Comparison of ENCODE assay signal across 8 cellular contexts in genomic region chr16:22189473-22190168, GRCh38. TPM values are rescaled to one million over a fixed set of nuclear protein-coding genes. Genes with fewer than 3 reads are reported as not detected.
DNase-seq lines count a peak whose midpoint lies in the region; ATAC-seq and TF ChIP-seq lines count a peak whose summit lies in the region.

No MANE protein-coding gene starts in this region.

- H3K36me3 Mint-ChIP-seq in CD4-positive, CD25-positive, alpha-beta regulatory T cell = no peaks in the 10 kb centered on the region
- no peaks in the 10 kb centered on the region for H3K36me3 Mint-ChIP-seq in glutamatergic neuron (ENCODE audit: unreplicated experiment)

- H3K27me3 ChIP-seq in CD4-positive, CD25-positive, alpha-beta regulatory T cell (ENCODE audit: control insufficient read depth, insufficient read depth, low read length) = no peaks in the 10 kb centered on the region

- H3K4me1 ChIP-seq in CD4-positive, CD25-positive, alpha-beta regulatory T cell (ENCODE audit: control insufficient read depth, insufficient read depth, low read length, poor library complexity, severe bottlenecking) = peaks cover 42% of the 10 kb centered on the region

- DNase-seq in CD4-positive, CD25-positive, alpha-beta regulatory T cell = peak; percentile 90 to 95 (median 95)
- DNase-seq in NCI-H82 (lab: John Stamatoyannopoulos, UW) (peak; percentile 98), glutamatergic neuron (peak; percentile 68), retinal pigment epithelial cell (ENCODE audit: low read depth) (no peak), AG08395 (ENCODE audit: low spot score) (no peak)
- DNase-seq in activated effector memory CD4-positive, alpha-beta T cell treated with anti-CD3 and anti-CD28 coated beads, Interleukin-2, amount 50 U/mL, for 16 hours = peak; percentile 97

- H3K4me1 Mint-ChIP-seq in CD4-positive, CD25-positive, alpha-beta regulatory T cell = peaks cover 14 to 66% (median 32%) of the 10 kb centered on the region in 4 donors
- H3K4me1 Mint-ChIP-seq in glutamatergic neuron (ENCODE audit: low read depth, unreplicated experiment) = peaks cover 12% of the 10 kb centered on the region

- peaks cover 0 to 9% (median 0%) of the 10 kb centered on the region in 7 donors for H3K9me3 Mint-ChIP-seq in CD4-positive, CD25-positive, alpha-beta regulatory T cell
- H3K9me3 Mint-ChIP-seq in glutamatergic neuron (ENCODE audit: unreplicated experiment) = peaks cover 7% of the 10 kb centered on the region

- peak overlapping the region; percentile 100 for H3K27ac ChIP-seq in CD4-positive, CD25-positive, alpha-beta regulatory T cell (ENCODE audit: insufficient read depth, low read length, poor library complexity, severe bottlenecking)

- H3K9me3 ChIP-seq in CD4-positive, CD25-positive, alpha-beta regulatory T cell (ENCODE audit: control insufficient read depth in 2 of 2, low read length in 2 of 2) = no peaks in the 10 kb centered on the region

- H3K4me3 Mint-ChIP-seq in CD4-positive, CD25-positive, alpha-beta regulatory T cell = peak overlapping the region; percentile 89 to 97 (median 94)
- H3K4me3 Mint-ChIP-seq in glutamatergic neuron (ENCODE audit: unreplicated experiment) = peak overlapping the region; percentile 96

- H3K27me3 Mint-ChIP-seq in CD4-positive, CD25-positive, alpha-beta regulatory T cell = no peaks in the 10 kb centered on the region
- peaks cover 2% of the 10 kb centered on the region for H3K27me3 Mint-ChIP-seq in glutamatergic neuron (ENCODE audit: unreplicated experiment)

- peak overlapping the region; percentile 77 for H3K4me3 ChIP-seq in CD4-positive, CD25-positive, alpha-beta regulatory T cell (ENCODE audit: low read depth, low read length)
- peak overlapping the region; percentile 61 for H3K4me3 ChIP-seq in retinal pigment epithelial cell (ENCODE audit: low read length)

- no peaks in the 10 kb centered on the region for H3K36me3 ChIP-seq in CD4-positive, CD25-positive, alpha-beta regulatory T cell (ENCODE audit: control insufficient read depth, insufficient read depth, low read length)

- peak; percentile 42 to 49 for ATAC-seq in CD4-positive, CD25-positive, alpha-beta regulatory T cell (ENCODE audit: low read depth in 2 of 2)
- ATAC-seq in GM21423 (IDR thresholded peaks at IDR 0.05; ENCODE audit: unreplicated experiment) = peak; percentile 11
- no peak for ATAC-seq in GM18858 (IDR thresholded peaks at IDR 0.05; ENCODE audit: unreplicated experiment)

- H3K27ac Mint-ChIP-seq in CD4-positive, CD25-positive, alpha-beta regulatory T cell = peak overlapping the region; percentile 100
- H3K27ac Mint-ChIP-seq in glutamatergic neuron (ENCODE audit: unreplicated experiment) = peak overlapping the region; percentile 92

- no peak for TF ChIP-seq CTCF in glutamatergic neuron (IDR thresholded peaks at IDR 0.05; ENCODE audit: partially characterized antibody, unreplicated experiment)
- no peak for TF ChIP-seq CTCF in retinal pigment epithelial cell (conservative IDR thresholded peaks at IDR 0.05; ENCODE audit: low read depth, low read length)

RNA-seq across cellular contexts. Expression of gene EEF2K, which starts 16.5 kb away (rescaled TPM):
- 20.1 TPM for total RNA-seq in CD4-positive, CD25-positive, alpha-beta regulatory T cell
- polyA plus RNA-seq in CD4-positive, CD25-positive, alpha-beta regulatory T cell = 1 to 10 TPM; 2.7 to 4.0 (median 3.2) TPM
- total RNA-seq in glutamatergic neuron (ENCODE audit: unreplicated experiment) = 40.2 TPM

RNA-seq across cellular contexts. Expression of gene SDR42E2, which starts 27.3 kb away (rescaled TPM):
- 3.5 TPM for total RNA-seq in CD4-positive, CD25-positive, alpha-beta regulatory T cell
- 1 to 10 TPM in 1 of 4 donors, under 1 TPM in 3; 0.60 to 1.3 (median 0.73) TPM for polyA plus RNA-seq in CD4-positive, CD25-positive, alpha-beta regulatory T cell
- total RNA-seq in glutamatergic neuron (ENCODE audit: unreplicated experiment) = not detected

Comparison
In these comparisons a context has a peak if more than half of its experiments do, and no peak if none do; other contexts are left out.
1. DNase-seq: peak in CD4-positive, CD25-positive, alpha-beta regulatory T cell (3 of 3), NCI-H82 (single experiment), activated effector memory CD4-positive, alpha-beta T cell treated with anti-CD3 and anti-CD28 coated beads, Interleukin-2, amount 50 U/mL, for 16 hours (single experiment) and glutamatergic neuron (single experiment); none in retinal pigment epithelial cell (single experiment) and AG08395 (single experiment).